Comparison of ENCODE assay signal across 15 cellular contexts in the genomic region with DNA sequence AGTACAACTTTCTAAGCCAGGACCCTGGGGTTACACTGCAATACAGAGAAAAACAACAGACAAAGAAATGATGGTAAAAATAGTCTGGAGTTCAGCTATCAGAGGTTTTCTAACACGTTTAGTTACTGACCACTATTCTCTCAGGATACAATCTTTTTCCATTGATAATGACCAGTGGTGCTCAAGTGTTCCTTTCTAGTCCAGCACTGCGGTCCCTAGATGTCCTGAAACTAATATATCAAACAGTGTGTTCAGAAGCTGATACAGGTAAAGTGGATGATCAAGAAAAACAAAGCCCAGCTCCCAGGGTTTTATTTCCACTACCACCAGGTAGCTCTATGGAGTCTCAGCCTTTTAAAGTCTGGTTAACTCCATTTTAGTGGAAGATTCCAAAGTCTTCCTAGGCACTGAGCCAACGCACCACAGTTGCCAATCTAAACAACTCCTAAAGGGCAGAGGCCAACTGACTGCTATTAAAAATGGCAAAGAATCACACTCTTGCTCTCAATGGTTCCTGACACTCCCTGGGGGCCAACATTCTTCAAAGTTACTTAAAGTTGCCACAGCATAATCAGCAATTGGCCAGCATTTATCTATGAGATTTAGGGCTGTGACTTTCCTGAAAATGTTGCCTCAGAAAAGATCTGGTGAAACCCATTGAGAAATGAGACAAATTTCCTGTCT. TPM values are rescaled to one million over a fixed set of nuclear protein-coding genes. Genes with fewer than 3 reads are reported as not detected.
A peak's percentile ranks its signal among the peaks of the same experiment; 100 is the strongest.
DNase-seq lines count a peak whose midpoint lies in the region; ATAC-seq, FAIRE-seq and TF ChIP-seq lines count a peak whose summit lies in the region.
"Had no signal": no experiment of that assay in that cellular context is flagged by ENCODE, and none has a peak within 500 bp of the region (broad histone marks: within the 10 kb centered on the region; RNA-seq: fewer than 3 reads in every experiment).

No MANE protein-coding gene starts in this region.

- no TSS peak for BruUV-seq in endothelial cell of umbilical vein (replicated peaks; lab: Mats Ljungman, UMichigan)

- H3K9ac ChIP-seq in endothelial cell of umbilical vein (replicated peaks; ENCODE audit: extremely low read depth, insufficient read depth, low read length) (no peak overlapping the region), liver (ENCODE audit: low read depth in 1 of 2, low read length in 2 of 2) (no peak overlapping the region)

- TF ChIP-seq POLR2A in endothelial cell of umbilical vein (IDR thresholded peaks at IDR 0.05; ENCODE audit: low read depth, low read length) = no peak

- no peaks in the 10 kb centered on the region for H3K36me3 Mint-ChIP-seq in stimulated activated memory B cell treated with anti-CD40 and anti-IgM and Interleukin-4, amounts not matched to agents 10 μg/mL and 1 μg/mL and 100 μg/mL, for 72 hours
- no peaks in the 10 kb centered on the region for H3K36me3 Mint-ChIP-seq in activated naive CD4-positive, alpha-beta T cell treated with anti-CD3 and anti-CD28 coated beads, Interleukin-2, amount 10 ng/mL, durations not matched to agents 7 days and 5 days

- H3K4me2 ChIP-seq in endothelial cell of umbilical vein (ENCODE audit: insufficient read depth, low read length) = no peak overlapping the region

- H3K4me3 Mint-ChIP-seq in stimulated activated memory B cell treated with anti-CD40 and anti-IgM and Interleukin-4, amounts not matched to agents 10 μg/mL and 1 μg/mL and 100 μg/mL, for 72 hours = no peak overlapping the region
- H3K4me3 Mint-ChIP-seq in activated naive CD4-positive, alpha-beta T cell treated with anti-CD3 and anti-CD28 coated beads, Interleukin-2, amount 10 ng/mL, durations not matched to agents 7 days and 5 days = no peak overlapping the region

- no peaks in the 10 kb centered on the region for H3K79me2 ChIP-seq in endothelial cell of umbilical vein (ENCODE audit: control insufficient read depth, insufficient read depth, low read length)

- POLR2A ChIA-PET in endothelial cell of umbilical vein (lab: Charles Lee) = no interaction called here

- H3K9me1 ChIP-seq in endothelial cell of umbilical vein (replicated peaks; ENCODE audit: control insufficient read depth, extremely low read depth, insufficient read depth, low read length) = no peaks in the 10 kb centered on the region

- H2AFZ ChIP-seq in endothelial cell of umbilical vein (ENCODE audit: low read depth, low read length) = no peak overlapping the region

- H3K9me3 Mint-ChIP-seq in stimulated activated memory B cell treated with anti-CD40 and anti-IgM and Interleukin-4, amounts not matched to agents 10 μg/mL and 1 μg/mL and 100 μg/mL, for 72 hours = no peaks in the 10 kb centered on the region
- H3K9me3 Mint-ChIP-seq in activated naive CD4-positive, alpha-beta T cell treated with anti-CD3 and anti-CD28 coated beads, Interleukin-2, amount 10 ng/mL, durations not matched to agents 7 days and 5 days = no peaks in the 10 kb centered on the region
- H3K9me3 Mint-ChIP-seq: activated T-helper 2 cell treated with anti-CD3 and anti-CD28 coated beads, Interferon-gamma antibody, Interleukin-2, Interleukin-4, amounts not matched to agents 10 μg/mL and 5 μg/mL and 100 μg/mL, durations not matched to agents 14 hours and 24 hours and 36 hours had no signal

- CTCF ChIA-PET in endothelial cell of umbilical vein (lab: Charles Lee) = no interaction called here
- CTCF ChIA-PET in activated naive CD4-positive, alpha-beta T cell treated with anti-CD3 and anti-CD28 coated beads, Interleukin-2, amount 10 ng/mL, durations not matched to agents 7 days and 5 days (lab: Charles Lee) = no interaction called here

- H3K9me3 ChIP-seq in endothelial cell of umbilical vein (replicated peaks; ENCODE audit: control insufficient read depth, insufficient read depth, low read length) (no peaks in the 10 kb centered on the region), liver (ENCODE audit: control insufficient read depth in 4 of 4, low read length in 3 of 4) (no peaks in the 10 kb centered on the region)

- intact Hi-C loops in endothelial cell of umbilical vein (cut with micrococcal nuclease) = no loop called here

- FAIRE-seq in endothelial cell of umbilical vein (lab: Jason Lieb, UNC) = peak; percentile 75
- FAIRE-seq: GM12878 had no signal

- TF ChIP-seq RAD21 in liver (IDR thresholded peaks at IDR 0.05) = peak; percentile 9 to 31

- H3K4me1 ChIP-seq in endothelial cell of umbilical vein (ENCODE audit: control insufficient read depth, extremely low read depth, insufficient read depth, low read length) (peaks cover 2% of the 10 kb centered on the region), liver (ENCODE audit: control insufficient read depth in 4 of 4, insufficient read depth in 4 of 4, low read length in 3 of 4) (peaks cover 5 to 12% (median 6%) of the 10 kb centered on the region in 4 donors)

- H3K27me3 ChIP-seq in endothelial cell of umbilical vein (ENCODE audit: control insufficient read depth in 2 of 2, insufficient read depth in 2 of 2, low read length in 2 of 2) (no peaks in the 10 kb centered on the region), liver (ENCODE audit: control insufficient read depth in 4 of 4, insufficient read depth in 4 of 4, low read length in 3 of 4) (no peaks in the 10 kb centered on the region)

- no peaks in the 10 kb centered on the region for H3K27me3 Mint-ChIP-seq in stimulated activated memory B cell treated with anti-CD40 and anti-IgM and Interleukin-4, amounts not matched to agents 10 μg/mL and 1 μg/mL and 100 μg/mL, for 72 hours
- no peaks in the 10 kb centered on the region for H3K27me3 Mint-ChIP-seq in activated naive CD4-positive, alpha-beta T cell treated with anti-CD3 and anti-CD28 coated beads, Interleukin-2, amount 10 ng/mL, durations not matched to agents 7 days and 5 days
- H3K27me3 Mint-ChIP-seq: T-helper 17 cell had no signal

- DNase-seq in LHCN-M2 (ENCODE audit: low read depth) (peak; percentile 34), endothelial cell of umbilical vein (ENCODE audit: low read depth, low spot score) (peak; percentile 73)
- no peak for DNase-seq in activated naive CD4-positive, alpha-beta T cell treated with anti-CD3 and anti-CD28 coated beads, Interleukin-2, amount 10 ng/mL, durations not matched to agents 7 days and 5 days
- DNase-seq: activated CD4-positive, alpha-beta T cell treated with anti-CD3 and anti-CD28 coated beads, Interleukin-2, amount 50 U/mL, for 4 hours; central memory CD4-positive, alpha-beta T cell; DMS53; NCI-H187 treated with DMSO at 0.1 percent for 48 hours; T-helper 17 cell had no signal

- dilution Hi-C loops in endothelial cell of umbilical vein (cut with MboI; ENCODE audit: extremely low pct_ligation_motif_present, low sequenced_read_pairs) = no loop called here

- TF ChIP-seq CTCF in 22Rv1 (IDR thresholded peaks at IDR 0.05) (no peak), endothelial cell of umbilical vein (IDR thresholded peaks at IDR 0.05; ENCODE audit: extremely low read depth in 1 of 2, insufficient read depth in 1 of 2, low read depth in 1 of 2, low read length in 2 of 2) (no peak), liver (IDR thresholded peaks at IDR 0.05; ENCODE audit: low read depth, low read length, missing input control) (no peak)

- 37% methylated on average over 3 of the region's 3 CpGs for WGBS in liver

- no peak for ATAC-seq in HG03521 (IDR thresholded peaks at IDR 0.05; ENCODE audit: unreplicated experiment)
- no peak for ATAC-seq in HG03095 (IDR thresholded peaks at IDR 0.05; ENCODE audit: unreplicated experiment)
- no peak for ATAC-seq in stimulated activated memory B cell treated with anti-CD40 and anti-IgM and Interleukin-4, amounts not matched to agents 10 μg/mL and 1 μg/mL and 100 μg/mL, for 72 hours
- ATAC-seq: GM12878, T-helper 17 cell had no signal

- H3K27ac ChIP-seq in 22Rv1 = peak overlapping the region; percentile 41
- H3K27ac ChIP-seq in endothelial cell of umbilical vein (ENCODE audit: insufficient read depth, low read depth, low read length) = no peak overlapping the region
- peak overlapping the region in 1 of 2 donors; percentile 4 for H3K27ac ChIP-seq in liver (ENCODE audit: low read depth in 1 of 2, low read length in 2 of 2)

- no peaks in the 10 kb centered on the region for H3K36me3 ChIP-seq in endothelial cell of umbilical vein (ENCODE audit: control insufficient read depth in 2 of 2, extremely low read depth in 1 of 2, insufficient read depth in 2 of 2, low read length in 2 of 2)
- H3K36me3 ChIP-seq in liver (ENCODE audit: control insufficient read depth in 4 of 4, insufficient read depth in 3 of 4, low read depth in 1 of 4, low read length in 3 of 4) = peaks cover 0 to 2% (median 0%) of the 10 kb centered on the region in 4 donors

- no peaks in the 10 kb centered on the region for H4K20me1 ChIP-seq in endothelial cell of umbilical vein (replicated peaks; ENCODE audit: control insufficient read depth, extremely low read depth, insufficient read depth, low read length)

- H3K4me1 Mint-ChIP-seq in stimulated activated memory B cell treated with anti-CD40 and anti-IgM and Interleukin-4, amounts not matched to agents 10 μg/mL and 1 μg/mL and 100 μg/mL, for 72 hours = no peaks in the 10 kb centered on the region
- no peaks in the 10 kb centered on the region for H3K4me1 Mint-ChIP-seq in activated naive CD4-positive, alpha-beta T cell treated with anti-CD3 and anti-CD28 coated beads, Interleukin-2, amount 10 ng/mL, durations not matched to agents 7 days and 5 days

- no peak overlapping the region for H3K4me3 ChIP-seq in endothelial cell of umbilical vein (replicated peaks in 1 of 3; ENCODE audit: insufficient read depth in 1 of 3, low read depth in 1 of 3, low read length in 3 of 3)
- H3K4me3 ChIP-seq in liver (ENCODE audit: low read depth in 1 of 3, low read length in 3 of 3) = no peak overlapping the region
- H3K4me3 ChIP-seq: GM12878 had no signal

- no peak overlapping the region for H3K27ac Mint-ChIP-seq in stimulated activated memory B cell treated with anti-CD40 and anti-IgM and Interleukin-4, amounts not matched to agents 10 μg/mL and 1 μg/mL and 100 μg/mL, for 72 hours
- no peak overlapping the region for H3K27ac Mint-ChIP-seq in activated naive CD4-positive, alpha-beta T cell treated with anti-CD3 and anti-CD28 coated beads, Interleukin-2, amount 10 ng/mL, durations not matched to agents 7 days and 5 days
- H3K27ac Mint-ChIP-seq: activated T-helper 2 cell treated with anti-CD3 and anti-CD28 coated beads, Interferon-gamma antibody, Interleukin-2, Interleukin-4, amounts not matched to agents 10 μg/mL and 5 μg/mL and 100 μg/mL, durations not matched to agents 14 hours and 24 hours and 36 hours; T-helper 17 cell had no signal

RNA-seq across cellular contexts. Expression of gene DZANK1, which starts 38.2 kb away (rescaled TPM):
- total RNA-seq in LHCN-M2 (2014; rRNA removed) = 1.2 and 2.2 TPM in 2 replicates
- 0.84 TPM for polyA plus RNA-seq in LHCN-M2 (2012)
- total RNA-seq in endothelial cell of umbilical vein = 1.8 and 3.0 TPM in 2 replicates
- polyA plus RNA-seq in endothelial cell of umbilical vein = 0.97 and 1.1 TPM in 2 replicates
- polyA plus RNA-seq in endothelial cell of umbilical vein (2011; cell fraction: cytosol; rRNA removed) = 1.1 and 1.2 TPM in 2 replicates
- 4.1 and 4.4 TPM in 2 replicates for polyA plus RNA-seq in endothelial cell of umbilical vein (2011; cell fraction: nucleus; rRNA removed)
- polyA plus RNA-seq in endothelial cell of umbilical vein (2012) = 0.90 and 1.1 TPM in 2 replicates
- polyA minus RNA-seq in endothelial cell of umbilical vein = 0.80 and 1.2 TPM in 2 replicates
- 0.72 TPM for polyA minus RNA-seq in endothelial cell of umbilical vein (2011; cell fraction: cytosol; rRNA and poly(A)+ RNA removed)
- polyA minus RNA-seq in endothelial cell of umbilical vein (2011; cell fraction: nucleus; rRNA and poly(A)+ RNA removed) = 1.5 and 1.7 TPM in 2 replicates
- under 1 TPM; 0.28 to 0.84 TPM for total RNA-seq in liver
- under 1 TPM; 0.19 to 0.33 TPM for polyA plus RNA-seq in liver

RNA-seq across cellular contexts. Expression of gene POLR3F, which starts 38.6 kb away (rescaled TPM):
- 14.8 and 15.4 TPM in 2 replicates for total RNA-seq in LHCN-M2 (2014; rRNA removed)
- polyA plus RNA-seq in LHCN-M2 (2012) = 4.7 TPM
- 9.8 and 10.2 TPM in 2 replicates for total RNA-seq in endothelial cell of umbilical vein
- 2.7 and 4.5 TPM in 2 replicates for polyA plus RNA-seq in endothelial cell of umbilical vein
- polyA plus RNA-seq in endothelial cell of umbilical vein (2011; cell fraction: cytosol; rRNA removed) = 5.3 and 5.6 TPM in 2 replicates
- 8.9 and 14.2 TPM in 2 replicates for polyA plus RNA-seq in endothelial cell of umbilical vein (2011; cell fraction: nucleus; rRNA removed)
- polyA plus RNA-seq in endothelial cell of umbilical vein (2012) = 8.4 and 11.0 TPM in 2 replicates
- 3.9 and 4.4 TPM in 2 replicates for polyA minus RNA-seq in endothelial cell of umbilical vein
- 11.7 TPM for polyA minus RNA-seq in endothelial cell of umbilical vein (2011; cell fraction: cytosol; rRNA and poly(A)+ RNA removed)
- polyA minus RNA-seq in endothelial cell of umbilical vein (2011; cell fraction: nucleus; rRNA and poly(A)+ RNA removed) = 12.1 and 13.3 TPM in 2 replicates
- total RNA-seq in liver = 1 to 10 TPM; 3.3 to 9.8 TPM
- polyA plus RNA-seq in liver = 1 to 10 TPM; 2.5 to 3.1 TPM
